14 cellular contexts compared by ENCODE assay signal in the genomic region with DNA sequence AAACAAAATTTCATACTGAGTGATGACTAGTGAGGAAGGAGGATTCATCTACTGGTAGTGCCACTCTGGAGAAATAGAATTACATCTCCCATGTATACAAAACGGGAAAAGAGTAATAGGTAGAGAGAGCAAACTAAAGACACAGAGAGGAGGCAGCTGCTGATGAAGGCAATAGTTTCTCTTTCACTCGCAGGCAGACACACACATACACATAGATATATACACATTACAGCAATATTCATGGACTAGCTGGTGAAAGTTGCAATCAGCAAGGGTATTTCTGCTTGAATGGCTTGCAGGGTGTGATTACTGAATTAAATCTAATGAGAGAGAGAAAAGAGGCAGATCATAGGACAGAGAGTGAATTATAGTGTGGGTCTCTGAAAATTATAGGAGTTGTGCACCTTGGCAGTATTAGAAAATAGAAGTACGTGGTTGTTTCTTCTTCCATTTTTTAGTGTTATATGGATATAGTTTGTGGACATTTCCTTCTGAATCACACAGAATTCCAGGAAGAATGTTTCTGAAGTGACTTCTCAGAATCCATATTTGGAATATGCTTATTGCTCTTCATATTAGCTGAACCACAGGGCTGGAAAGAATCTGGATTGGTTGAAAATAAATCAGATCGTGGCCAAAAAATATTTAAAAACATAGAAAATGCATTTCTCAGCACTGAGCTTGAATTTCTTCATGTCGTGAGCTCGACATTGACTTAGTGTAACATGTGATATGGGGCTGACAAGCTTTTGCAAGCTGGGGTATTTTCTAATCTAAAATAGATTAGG.
"Had no signal": no experiment of that assay in that cellular context is flagged by ENCODE, and none has a peak within 500 bp of the region (broad histone marks: within the 10 kb centered on the region; RNA-seq: fewer than 3 reads in every experiment).

No MANE protein-coding gene starts in this region.

- H3K27me3 Mint-ChIP-seq: activated naive CD8-positive, alpha-beta T cell treated with anti-CD3 and anti-CD28 coated beads, Interleukin-2, amount 10 ng/mL, durations not matched to agents 7 days and 5 days had no signal

- H3K27me3 ChIP-seq: esophagus squamous epithelium, gastroesophageal sphincter, pancreas, stomach had no signal

- H3K9me3 Mint-ChIP-seq: activated naive CD8-positive, alpha-beta T cell treated with anti-CD3 and anti-CD28 coated beads, Interleukin-2, amount 10 ng/mL, durations not matched to agents 7 days and 5 days; nephron progenitor cell; T-helper 2 cell treated with Interferon-gamma antibody and Interleukin-4, amounts not matched to agents 5 μg/mL and 100 μg/mL, for 36 hours had no signal

- H3K4me3 Mint-ChIP-seq: activated naive CD8-positive, alpha-beta T cell treated with anti-CD3 and anti-CD28 coated beads, Interleukin-2, amount 10 ng/mL, durations not matched to agents 7 days and 5 days; activated T-cell treated with anti-CD3 and anti-CD28 coated beads, Interleukin-2, amount 50 U/mL, for 72 hours; nephron progenitor cell; T-helper 2 cell treated with Interferon-gamma antibody and Interleukin-4, amounts not matched to agents 5 μg/mL and 100 μg/mL, for 36 hours had no signal

- H3K27ac Mint-ChIP-seq: activated naive CD8-positive, alpha-beta T cell treated with anti-CD3 and anti-CD28 coated beads, Interleukin-2, amount 10 ng/mL, durations not matched to agents 7 days and 5 days; activated T-cell treated with anti-CD3 and anti-CD28 coated beads, Interleukin-2, amount 50 U/mL, for 72 hours; nephron progenitor cell; T-helper 2 cell treated with Interferon-gamma antibody and Interleukin-4, amounts not matched to agents 5 μg/mL and 100 μg/mL, for 36 hours had no signal

- ATAC-seq: activated CD4-positive, CD25-positive, alpha-beta regulatory T cell treated with anti-CD3 and anti-CD28 coated beads, Interleukin-2, amount 50 U/mL, for 24 hours; activated T-cell treated with anti-CD3 and anti-CD28 coated beads, Interleukin-2, amount 50 U/mL, for 72 hours; gastroesophageal sphincter; pancreas had no signal

- H3K4me1 ChIP-seq: esophagus squamous epithelium, gastroesophageal sphincter, pancreas, stomach had no signal

- H3K27ac ChIP-seq: esophagus squamous epithelium, gastroesophageal sphincter, pancreas, stomach had no signal

- H3K9me3 ChIP-seq: esophagus squamous epithelium, gastroesophageal sphincter, pancreas, stomach had no signal

- DNase-seq: activated CD4-positive, alpha-beta T cell treated with anti-CD3 and anti-CD28 coated beads, Interleukin-2, amount 50 U/mL, for 4 hours; activated gamma-delta T cell treated with Interleukin-2 at 50 U/mL for 16 hours; activated naive CD8-positive, alpha-beta T cell treated with anti-CD3 and anti-CD28 coated beads, Interleukin-2, amount 10 ng/mL, durations not matched to agents 7 days and 5 days; activated T-cell treated with anti-CD3 and anti-CD28 coated beads, Interleukin-2, amount 50 U/mL, for 72 hours; aorta; esophagus squamous epithelium; nephron progenitor cell; pancreas; retina; stimulated activated CD4-positive, alpha-beta T cell treated with anti-CD3 and anti-CD28 coated beads, Interleukin-4, amount 100 ng/mL, for 4 hours; stomach had no signal

- H3K36me3 Mint-ChIP-seq: activated naive CD8-positive, alpha-beta T cell treated with anti-CD3 and anti-CD28 coated beads, Interleukin-2, amount 10 ng/mL, durations not matched to agents 7 days and 5 days had no signal

- H3K36me3 ChIP-seq: esophagus squamous epithelium, gastroesophageal sphincter, pancreas, stomach had no signal

- H3K4me3 ChIP-seq: esophagus squamous epithelium, gastroesophageal sphincter, pancreas, stomach had no signal

- H3K4me1 Mint-ChIP-seq: activated naive CD8-positive, alpha-beta T cell treated with anti-CD3 and anti-CD28 coated beads, Interleukin-2, amount 10 ng/mL, durations not matched to agents 7 days and 5 days had no signal
